1 cellular context compared by ENCODE assay signal in the genomic region with DNA sequence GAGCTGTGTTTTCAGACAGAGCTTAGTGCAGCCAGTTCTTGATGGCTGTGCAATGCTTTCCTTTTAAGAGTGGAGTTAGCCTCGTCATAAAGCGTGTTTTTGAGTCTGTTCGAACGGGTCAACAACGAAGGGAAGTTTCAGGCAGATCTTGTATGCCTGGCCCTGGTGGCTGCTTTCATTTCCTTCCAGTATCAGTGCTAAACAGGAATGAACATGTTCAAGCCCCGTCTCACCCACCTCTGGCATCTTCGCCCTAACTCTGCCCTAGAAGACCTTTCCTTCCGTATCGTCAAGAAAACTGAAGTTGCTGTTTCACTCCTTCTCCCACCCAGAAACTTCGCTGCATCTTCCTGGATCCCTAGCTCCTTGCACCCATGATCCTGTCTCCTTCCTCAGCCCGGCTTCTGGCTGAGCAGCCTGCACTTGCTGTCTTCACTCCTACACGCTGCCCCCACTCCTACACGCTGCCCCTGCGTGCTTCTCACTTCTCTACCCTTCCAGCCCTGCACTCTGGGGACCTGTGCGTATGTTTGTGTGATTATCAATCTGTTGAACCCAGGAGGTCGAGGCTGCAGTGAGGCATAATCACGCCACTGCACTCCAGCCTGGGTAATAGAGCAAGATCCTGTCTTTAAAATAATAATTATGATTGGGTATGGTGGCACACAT.
TF ChIP-seq lines count a peak whose summit lies in the region.

No MANE protein-coding gene starts in this region.

TF ChIP-seq in GM12878, 131 proteins besides CTCF, POLR2A, EP300 and RAD21:
- TF ChIP-seq JUNB (IDR thresholded peaks at IDR 0.05) (no peak), YY1 (IDR thresholded peaks at IDR 0.05; ENCODE audit: low read depth, low read length) (no peak), MTA3 (IDR thresholded peaks at IDR 0.05; ENCODE audit: borderline replicate concordance, low read length) (no peak), HDAC6 (IDR thresholded peaks at IDR 0.05; ENCODE audit: unreplicated experiment) (no peak), CEBPB (IDR thresholded peaks at IDR 0.05; ENCODE audit: borderline replicate concordance in 1 of 2, low read depth in 2 of 2, low read length in 2 of 2) (no peak), SRF (IDR thresholded peaks at IDR 0.05; ENCODE audit: low read depth in 2 of 2, low read length in 2 of 2) (no peak), CHD2 (IDR thresholded peaks at IDR 0.05; ENCODE audit: borderline replicate concordance, low read depth, low read length) (no peak), MYC (IDR thresholded peaks at IDR 0.05; ENCODE audit: insufficient read depth, insufficient read length, insufficient replicate concordance, low read length, severe bottlenecking) (no peak)
- TF ChIP-seq, protein P1, sequence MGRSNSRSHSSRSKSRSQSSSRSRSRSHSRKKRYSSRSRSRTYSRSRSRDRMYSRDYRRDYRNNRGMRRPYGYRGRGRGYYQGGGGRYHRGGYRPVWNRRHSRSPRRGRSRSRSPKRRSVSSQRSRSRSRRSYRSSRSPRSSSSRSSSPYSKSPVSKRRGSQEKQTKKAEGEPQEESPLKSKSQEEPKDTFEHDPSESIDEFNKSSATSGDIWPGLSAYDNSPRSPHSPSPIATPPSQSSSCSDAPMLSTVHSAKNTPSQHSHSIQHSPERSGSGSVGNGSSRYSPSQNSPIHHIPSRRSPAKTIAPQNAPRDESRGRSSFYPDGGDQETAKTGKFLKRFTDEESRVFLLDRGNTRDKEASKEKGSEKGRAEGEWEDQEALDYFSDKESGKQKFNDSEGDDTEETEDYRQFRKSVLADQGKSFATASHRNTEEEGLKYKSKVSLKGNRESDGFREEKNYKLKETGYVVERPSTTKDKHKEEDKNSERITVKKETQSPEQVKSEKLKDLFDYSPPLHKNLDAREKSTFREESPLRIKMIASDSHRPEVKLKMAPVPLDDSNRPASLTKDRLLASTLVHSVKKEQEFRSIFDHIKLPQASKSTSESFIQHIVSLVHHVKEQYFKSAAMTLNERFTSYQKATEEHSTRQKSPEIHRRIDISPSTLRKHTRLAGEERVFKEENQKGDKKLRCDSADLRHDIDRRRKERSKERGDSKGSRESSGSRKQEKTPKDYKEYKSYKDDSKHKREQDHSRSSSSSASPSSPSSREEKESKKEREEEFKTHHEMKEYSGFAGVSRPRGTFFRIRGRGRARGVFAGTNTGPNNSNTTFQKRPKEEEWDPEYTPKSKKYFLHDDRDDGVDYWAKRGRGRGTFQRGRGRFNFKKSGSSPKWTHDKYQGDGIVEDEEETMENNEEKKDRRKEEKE (IDR thresholded peaks at IDR 0.05) = no peak
- TF ChIP-seq, protein P2, sequence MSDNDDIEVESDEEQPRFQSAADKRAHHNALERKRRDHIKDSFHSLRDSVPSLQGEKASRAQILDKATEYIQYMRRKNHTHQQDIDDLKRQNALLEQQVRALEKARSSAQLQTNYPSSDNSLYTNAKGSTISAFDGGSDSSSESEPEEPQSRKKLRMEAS (IDR thresholded peaks at IDR 0.05; ENCODE audit: low read depth, low read length) = no peak
- TF ChIP-seq, protein P3, sequence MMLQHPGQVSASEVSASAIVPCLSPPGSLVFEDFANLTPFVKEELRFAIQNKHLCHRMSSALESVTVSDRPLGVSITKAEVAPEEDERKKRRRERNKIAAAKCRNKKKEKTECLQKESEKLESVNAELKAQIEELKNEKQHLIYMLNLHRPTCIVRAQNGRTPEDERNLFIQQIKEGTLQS (IDR thresholded peaks at IDR 0.05; ENCODE audit: borderline replicate concordance, extremely low read depth, low read depth, low read length) = no peak
